Comparison of ENCODE assay signal across 8 cellular contexts in the genomic region with DNA sequence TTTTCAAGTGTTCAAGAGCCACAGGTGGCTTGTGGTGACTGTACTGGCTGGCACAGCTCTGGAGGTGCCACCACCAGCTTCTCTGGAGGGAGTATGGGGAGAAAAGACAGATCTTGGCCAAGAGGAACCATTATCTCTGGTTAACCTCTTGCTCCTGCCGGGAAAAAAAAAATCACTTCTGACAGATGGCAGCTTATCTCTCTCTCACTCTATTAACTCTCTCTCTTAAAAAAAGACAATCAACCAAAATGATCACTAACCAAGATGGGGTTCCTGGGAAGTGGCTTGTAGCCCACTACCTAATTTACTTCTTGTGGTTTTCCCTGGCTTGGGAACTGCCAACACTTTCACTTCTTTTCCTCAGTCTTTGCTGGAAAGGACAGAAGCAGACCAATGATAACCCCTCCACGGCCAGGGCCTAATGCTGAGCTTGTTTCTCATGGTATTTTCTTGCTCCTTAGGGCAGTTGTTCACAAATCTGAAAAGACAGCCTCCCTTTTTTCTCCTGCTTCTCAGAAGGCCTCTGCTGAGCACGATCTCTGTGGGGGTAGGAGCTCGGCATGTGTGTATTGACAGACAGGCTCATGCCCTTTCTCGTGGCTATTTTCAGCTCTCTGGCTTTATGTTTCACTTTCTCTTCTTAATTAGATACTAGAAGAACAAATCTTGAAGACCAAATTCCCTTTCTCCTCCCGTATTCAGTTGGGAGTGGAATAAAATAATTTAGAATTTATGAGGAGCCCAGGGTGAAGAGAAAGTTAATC. TPM values are rescaled to one million over a fixed set of nuclear protein-coding genes. Genes with fewer than 3 reads are reported as not detected.
A peak's percentile ranks its signal among the peaks of the same experiment; 100 is the strongest.
DNase-seq lines count a peak whose midpoint lies in the region; ATAC-seq, FAIRE-seq and TF ChIP-seq lines count a peak whose summit lies in the region.

No MANE protein-coding gene starts in this region.

- H3K4me3 ChIP-seq in foreskin fibroblast (ENCODE audit: low read depth in 1 of 2, low read length in 2 of 2), result peak overlapping the region; percentile 50 to 61
- peak overlapping the region; percentile 59 to 95 (median 62) for H3K4me3 ChIP-seq in gastrocnemius medialis

- TF ChIP-seq POLR2A in gastrocnemius medialis (IDR thresholded peaks at IDR 0.05), result no peak

- DNase-seq in SK-N-DZ (ENCODE audit: low spot score) (peak; percentile 78), foreskin fibroblast (peak in 1 of 2 donors; percentile 37), gastrocnemius medialis (no peak), urothelium cell line (ENCODE audit: low spot score) (no peak), DMS79 (lab: John Stamatoyannopoulos, UW) (no peak), DMS53 treated with DMSO at 0.1 percent for 48 hours (lab: John Stamatoyannopoulos, UW; ENCODE audit: unreplicated experiment) (no peak)

- no peak for FAIRE-seq in urothelium cell line (lab: Jason Lieb, UNC)

- peaks cover 13 to 28% (median 23%) of the 10 kb centered on the region in 3 donors for H3K27me3 ChIP-seq in gastrocnemius medialis

- H3K9me3 ChIP-seq in gastrocnemius medialis, result no peaks in the 10 kb centered on the region

- no peak for TF ChIP-seq CTCF in foreskin fibroblast (IDR thresholded peaks at IDR 0.05; ENCODE audit: low read depth, low read length)
- TF ChIP-seq CTCF in gastrocnemius medialis (IDR thresholded peaks at IDR 0.05 in 4 of 5, conservative IDR thresholded peaks at IDR 0.05 in 1 of 5), result no peak

- H3K36me3 ChIP-seq in gastrocnemius medialis, result no peaks in the 10 kb centered on the region

- ATAC-seq in GM19324 (IDR thresholded peaks at IDR 0.05; ENCODE audit: low FRiP score, unreplicated experiment) (peak; percentile 33), gastrocnemius medialis (peak; percentile 77 to 84), GM18517 (IDR thresholded peaks at IDR 0.05; ENCODE audit: unreplicated experiment) (no peak)

- in situ Hi-C loops in gastrocnemius medialis (cut with MboI; ENCODE audit: low sequenced_read_pairs in 4 of 4), result no loop called here

- H3K27ac ChIP-seq in gastrocnemius medialis, result peak overlapping the region; percentile 77 to 87 (median 81)

- peaks cover 8 to 20% of the 10 kb centered on the region in 2 donors for H3K4me1 ChIP-seq in gastrocnemius medialis

- intact Hi-C loops in gastrocnemius medialis (cut with DNase I; ENCODE audit: low total_unique reads), result loop anchor here (5.0 kb wide), 2 partner anchors 108 to 117 kb away; a partner anchor contains a TSS

RNA-seq across cellular contexts. Expression of a gene that starts 0.9 kb away (rescaled TPM):
- 7.4 and 11.3 TPM in 2 replicates for polyA plus RNA-seq in SK-N-DZ (2014; cell fraction: cytosol; rRNA removed)
- 6.5 and 9.5 TPM in 2 replicates for polyA plus RNA-seq in SK-N-DZ (2014; cell fraction: nucleus; rRNA removed)
- total RNA-seq in gastrocnemius medialis, result not detected

RNA-seq across cellular contexts. Expression of a gene that starts 3.8 kb away (rescaled TPM):
- 69.6 and 83.1 TPM in 2 replicates for polyA plus RNA-seq in SK-N-DZ (2014; cell fraction: cytosol; rRNA removed)
- polyA plus RNA-seq in SK-N-DZ (2014; cell fraction: nucleus; rRNA removed), result 165 and 217 TPM in 2 replicates
- not detected for total RNA-seq in gastrocnemius medialis

RNA-seq across cellular contexts. Expression of a gene that starts 42.9 kb away (rescaled TPM):
- polyA plus RNA-seq in SK-N-DZ (2014; cell fraction: cytosol; rRNA removed), result 185 and 229 TPM in 2 replicates
- 163 and 169 TPM in 2 replicates for polyA plus RNA-seq in SK-N-DZ (2014; cell fraction: nucleus; rRNA removed)
- total RNA-seq in gastrocnemius medialis, result 10 to 100 TPM; 61.4 to 74.7 (median 65.6) TPM
